In the genomic region with DNA sequence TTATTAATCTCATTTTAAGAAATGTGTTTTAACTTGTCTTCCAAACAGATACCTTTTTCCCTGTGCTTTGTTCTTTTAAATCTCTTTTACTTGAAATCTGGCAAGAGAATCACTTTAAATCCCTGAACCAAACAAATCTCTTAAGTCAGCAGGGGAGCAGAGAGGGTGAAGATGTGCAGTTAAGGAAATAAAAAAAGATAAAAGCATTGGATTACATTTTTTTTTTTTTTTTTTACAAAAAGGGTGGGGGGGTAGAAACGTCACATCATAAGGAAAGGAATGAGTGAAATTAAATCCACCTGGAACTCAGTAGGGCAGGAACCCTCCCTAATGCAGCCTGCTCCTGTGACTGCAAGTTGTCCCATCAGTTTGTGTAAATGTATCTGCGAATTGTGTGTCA, we compare ENCODE assay signal across 15 cellular contexts. TPM values are rescaled to one million over a fixed set of nuclear protein-coding genes. Genes with fewer than 3 reads are reported as not detected.
DNase-seq lines count a peak whose midpoint lies in the region; TF ChIP-seq lines count a peak whose summit lies in the region.
"Had no signal": no experiment of that assay in that cellular context is flagged by ENCODE, and none has a peak within 500 bp of the region (broad histone marks: within the 10 kb centered on the region; RNA-seq: fewer than 3 reads in every experiment).

No MANE protein-coding gene starts in this region.

- peak overlapping the region; percentile 99; the same call in 1 of the 2 replicates for H3K27ac ChIP-seq in HEK293 (ENCODE audit: extremely low read depth, low read depth, low read length)
- no peak overlapping the region for H3K27ac ChIP-seq in neural cell (ENCODE audit: low read length)
- H3K27ac ChIP-seq: GM23248 had no signal

- no peak overlapping the region for H3K4me2 ChIP-seq in neural cell (ENCODE audit: low read length)

- H3K27me3 Mint-ChIP-seq in brain: peaks cover 99% of the 10 kb centered on the region

- peak overlapping the region in 3 of 5 experiments; percentile 78 to 86 (median 86) for H3K4me3 Mint-ChIP-seq in brain
- H3K4me3 Mint-ChIP-seq: activated B cell treated with CpG ODN at 0.5 μM for 24 hours had no signal

- peaks cover 99% of the 10 kb centered on the region for H3K27me3 ChIP-seq in neural cell (ENCODE audit: insufficient read depth, low read depth, low read length)

- H3K9me3 Mint-ChIP-seq in brain: peaks cover 1 to 14% (median 2%) of the 10 kb centered on the region in 5 experiments
- H3K9me3 Mint-ChIP-seq: activated B cell treated with CpG ODN at 0.5 μM for 24 hours had no signal

- CTCF ChIA-PET in HEK293 (lab: Yijun Ruan, JAX): interaction anchor here (0.7 to 0.9 kb wide), 3 partner anchors 59 to 272 kb away, joined by 3 to 4 read pairs (median 4); no protein-coding TSS in a partner anchor

- H3F3A ChIP-seq in neural cell (ENCODE audit: insufficient read depth, low read length, poor library complexity, severe bottlenecking): no peaks in the 10 kb centered on the region

- no peaks in the 10 kb centered on the region for H3K36me3 Mint-ChIP-seq in brain

- no peak for TF ChIP-seq RAD21 in neural cell (conservative IDR thresholded peaks at IDR 0.05)

- POLR2A ChIA-PET in HEK293 (lab: Yijun Ruan, JAX): no interaction called here

- H3K9ac ChIP-seq in neural cell (ENCODE audit: low read length): no peak overlapping the region
- H3K9ac ChIP-seq: GM23248 had no signal

- H3K9me2 ChIP-seq in neural cell (ENCODE audit: insufficient read depth, low read length): no peaks in the 10 kb centered on the region

- no peak for TF ChIP-seq EP300 in neural cell (conservative IDR thresholded peaks at IDR 0.05; ENCODE audit: poor library complexity, severe bottlenecking)

- intact Hi-C loops in posterior cingulate gyrus (cut with DNase I): loop anchor here (5.0 to 10.0 kb wide), 2 partner anchors 352 to 1084 kb away; no protein-coding TSS in a partner anchor

- peaks cover 49% of the 10 kb centered on the region for H3K4me1 Mint-ChIP-seq in brain

- TF ChIP-seq CTCF in HEK293 (tag by site-specific recombination; IDR thresholded peaks at IDR 0.05) (no peak), brain (conservative IDR thresholded peaks at IDR 0.05) (no peak), neural cell (IDR thresholded peaks at IDR 0.05; ENCODE audit: poor library complexity, severe bottlenecking) (no peak)

- H3K79me2 ChIP-seq in neural cell (replicated peaks; ENCODE audit: insufficient read depth, low read length): no peaks in the 10 kb centered on the region

- H3K9me3 ChIP-seq in HEK293 (ENCODE audit: control insufficient read depth, insufficient read depth, low read depth, low read length) (no peaks in the 10 kb centered on the region), neural cell (ENCODE audit: low read length) (no peaks in the 10 kb centered on the region)

- H4K20me1 ChIP-seq in neural cell (ENCODE audit: insufficient read depth): no peaks in the 10 kb centered on the region

- H3K4me1 ChIP-seq in HEK293 (ENCODE audit: control insufficient read depth, insufficient read depth, low read length): peaks cover 3% of the 10 kb centered on the region; the same call in 1 of the 2 replicates

- DNase-seq in NCI-H1417 (lab: John Stamatoyannopoulos, UW) (peak in 2 of 3 experiments; percentile 50 to 83), NCI-H1417 treated with DMSO at 0.1 percent for 48 hours (lab: John Stamatoyannopoulos, UW) (no peak), NCI-H524 treated with DMSO at 0.1 percent for 48 hours (lab: John Stamatoyannopoulos, UW) (no peak), iPS-NIHi11 (ENCODE audit: low spot score) (no peak), posterior cingulate gyrus (no peak)
- DNase-seq: activated B cell treated with CpG ODN at 0.5 μM for 24 hours; caudate nucleus; foreskin melanocyte; KBM-7; stimulated activated naive CD8-positive, alpha-beta T cell treated with anti-CD3 and anti-CD28 coated beads, Interleukin-15, amount 100 ng/mL, for 72 hours had no signal

- H3K36me3 ChIP-seq in HEK293 (ENCODE audit: control insufficient read depth in 2 of 2, insufficient read depth in 1 of 2, low read length in 2 of 2) (peaks cover 0 to 9% of the 10 kb centered on the region in 2 experiments; a peak in 1 of 3 replicates), neural cell (ENCODE audit: insufficient read depth, low read length) (no peaks in the 10 kb centered on the region)

- H3K4me3 ChIP-seq in HEK293 (ENCODE audit: low read depth, low read length) (peak overlapping the region; percentile 0), neural cell (ENCODE audit: low read length) (no peak overlapping the region)
- H3K4me3 ChIP-seq: GM23248, lung had no signal

- H3K27ac Mint-ChIP-seq in brain: no peak overlapping the region
- H3K27ac Mint-ChIP-seq: activated B cell treated with CpG ODN at 0.5 μM for 24 hours had no signal

- H2AFZ ChIP-seq in neural cell (ENCODE audit: low read depth, low read length): no peak overlapping the region

TF ChIP-seq in HEK293, 187 proteins besides CTCF, POLR2A, EP300 and RAD21 (continues in another document):
- no peak for TF ChIP-seq ZNF23 (tag by site-specific recombination; IDR thresholded peaks at IDR 0.05; ENCODE audit: borderline replicate concordance)
- no peak for TF ChIP-seq ZNF664 (tag by site-specific recombination; IDR thresholded peaks at IDR 0.05)
- no peak for TF ChIP-seq ZNF146 (tag by site-specific recombination; IDR thresholded peaks at IDR 0.05)
- TF ChIP-seq ZFP69B (tag by site-specific recombination; IDR thresholded peaks at IDR 0.05): no peak
- TF ChIP-seq ZBTB48 (tag by site-specific recombination; IDR thresholded peaks at IDR 0.05): no peak
- TF ChIP-seq ZNF26 (tag by site-specific recombination; IDR thresholded peaks at IDR 0.05): no peak
- no peak for TF ChIP-seq ZNF214 (tag by site-specific recombination; IDR thresholded peaks at IDR 0.05; ENCODE audit: borderline replicate concordance)
- TF ChIP-seq BCL11A (tag by site-specific recombination; IDR thresholded peaks at IDR 0.05; ENCODE audit: low read depth): no peak
- TF ChIP-seq ZNF112 (tag by site-specific recombination; IDR thresholded peaks at IDR 0.05): no peak
- no peak for TF ChIP-seq ZNF548 (tag by site-specific recombination; IDR thresholded peaks at IDR 0.05)
- no peak for TF ChIP-seq PRDM1 (tag by site-specific recombination; IDR thresholded peaks at IDR 0.05)
- TF ChIP-seq ZNF473 (tag by site-specific recombination; IDR thresholded peaks at IDR 0.05): no peak
- no peak for TF ChIP-seq SP3 (tag by site-specific recombination; IDR thresholded peaks at IDR 0.05)

TF ChIP-seq in neural cell, 6 proteins besides CTCF, POLR2A, EP300 and RAD21:
- TF ChIP-seq EZH2 (IDR thresholded peaks at IDR 0.05; ENCODE audit: borderline replicate concordance, insufficient read depth, low read length, poor library complexity, severe bottlenecking): peak; percentile 63
- TF ChIP-seq, protein P1, sequence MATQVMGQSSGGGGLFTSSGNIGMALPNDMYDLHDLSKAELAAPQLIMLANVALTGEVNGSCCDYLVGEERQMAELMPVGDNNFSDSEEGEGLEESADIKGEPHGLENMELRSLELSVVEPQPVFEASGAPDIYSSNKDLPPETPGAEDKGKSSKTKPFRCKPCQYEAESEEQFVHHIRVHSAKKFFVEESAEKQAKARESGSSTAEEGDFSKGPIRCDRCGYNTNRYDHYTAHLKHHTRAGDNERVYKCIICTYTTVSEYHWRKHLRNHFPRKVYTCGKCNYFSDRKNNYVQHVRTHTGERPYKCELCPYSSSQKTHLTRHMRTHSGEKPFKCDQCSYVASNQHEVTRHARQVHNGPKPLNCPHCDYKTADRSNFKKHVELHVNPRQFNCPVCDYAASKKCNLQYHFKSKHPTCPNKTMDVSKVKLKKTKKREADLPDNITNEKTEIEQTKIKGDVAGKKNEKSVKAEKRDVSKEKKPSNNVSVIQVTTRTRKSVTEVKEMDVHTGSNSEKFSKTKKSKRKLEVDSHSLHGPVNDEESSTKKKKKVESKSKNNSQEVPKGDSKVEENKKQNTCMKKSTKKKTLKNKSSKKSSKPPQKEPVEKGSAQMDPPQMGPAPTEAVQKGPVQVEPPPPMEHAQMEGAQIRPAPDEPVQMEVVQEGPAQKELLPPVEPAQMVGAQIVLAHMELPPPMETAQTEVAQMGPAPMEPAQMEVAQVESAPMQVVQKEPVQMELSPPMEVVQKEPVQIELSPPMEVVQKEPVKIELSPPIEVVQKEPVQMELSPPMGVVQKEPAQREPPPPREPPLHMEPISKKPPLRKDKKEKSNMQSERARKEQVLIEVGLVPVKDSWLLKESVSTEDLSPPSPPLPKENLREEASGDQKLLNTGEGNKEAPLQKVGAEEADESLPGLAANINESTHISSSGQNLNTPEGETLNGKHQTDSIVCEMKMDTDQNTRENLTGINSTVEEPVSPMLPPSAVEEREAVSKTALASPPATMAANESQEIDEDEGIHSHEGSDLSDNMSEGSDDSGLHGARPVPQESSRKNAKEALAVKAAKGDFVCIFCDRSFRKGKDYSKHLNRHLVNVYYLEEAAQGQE (IDR thresholded peaks at IDR 0.05; ENCODE audit: borderline replicate concordance): no peak
TF ChIP-seq in neural cell: peak in this region for 1.

RNA-seq across cellular contexts. Expression of gene TTC6, which starts 1.4 kb away (rescaled TPM):
- polyA plus RNA-seq in brain (ENCODE audit: insufficient read depth, low read depth, low replicate concordance) (0.68 TPM), neural cell (0.10 TPM in 1 of 2 replicates, not detected in the other)
- 0.23 and 0.24 TPM in 2 replicates for polyA minus RNA-seq in neural cell
- polyA plus RNA-seq: GM23248 had no signal

RNA-seq across cellular contexts. Expression of gene FOXA1, which starts 1.7 kb away (rescaled TPM):
- 20.9 TPM for polyA plus RNA-seq in brain (ENCODE audit: insufficient read depth, low read depth, low replicate concordance)
- not detected in 2 replicates for polyA plus RNA-seq in neural cell
- not detected in 2 replicates for polyA minus RNA-seq in neural cell

Comparison
In these comparisons a context has a peak if more than half of its experiments do, and no peak if none do; other contexts are left out.
1. DNase-seq: peak in NCI-H1417 (2 of 3); none in NCI-H1417 treated with DMSO at 0.1 percent for 48 hours (single experiment), NCI-H524 treated with DMSO at 0.1 percent for 48 hours (single experiment), iPS-NIHi11 (single experiment) and posterior cingulate gyrus (0 of 10).
2. RNA of gene FOXA1, which starts 1.7 kb away (polyA plus RNA-seq): 20.9 TPM in brain (single experiment); not detected in neural cell; every median in the first group is over 10 times any median in the second.